ENCODE assay signal across 9 cellular contexts in genomic region chr12:5200276-5201087, GRCh38.
DNase-seq lines count a peak whose midpoint lies in the region; ATAC-seq, FAIRE-seq and TF ChIP-seq lines count a peak whose summit lies in the region.
"Had no signal": no experiment of that assay in that cellular context is flagged by ENCODE, and none has a peak within 500 bp of the region (broad histone marks: within the 10 kb centered on the region; RNA-seq: fewer than 3 reads in every experiment).

No MANE protein-coding gene starts in this region.

- TF ChIP-seq EP300 in suprapubic skin (IDR thresholded peaks at IDR 0.05): no peak

- H3K4me3 Mint-ChIP-seq in activated naive CD8-positive, alpha-beta T cell treated with anti-CD3 and anti-CD28 coated beads, Interleukin-2, amount 10 ng/mL, durations not matched to agents 7 days and 5 days: no peak overlapping the region

- peaks cover 8% of the 10 kb centered on the region for H3K27me3 Mint-ChIP-seq in activated naive CD8-positive, alpha-beta T cell treated with anti-CD3 and anti-CD28 coated beads, Interleukin-2, amount 10 ng/mL, durations not matched to agents 7 days and 5 days

- no peak overlapping the region for H3K27ac Mint-ChIP-seq in activated naive CD8-positive, alpha-beta T cell treated with anti-CD3 and anti-CD28 coated beads, Interleukin-2, amount 10 ng/mL, durations not matched to agents 7 days and 5 days

- peaks cover 9% of the 10 kb centered on the region for H3K4me1 ChIP-seq in keratinocyte (ENCODE audit: control insufficient read depth, extremely low read depth, insufficient read depth, low read length)
- no peaks in the 10 kb centered on the region for H3K4me1 ChIP-seq in suprapubic skin

- H3K27ac ChIP-seq in keratinocyte (ENCODE audit: control insufficient read depth, insufficient read depth, low read length) (no peak overlapping the region), suprapubic skin (no peak overlapping the region)
- H3K27ac ChIP-seq: BLaER1 treated with 17β-estradiol and CSF1 and Interleukin-3, amounts not matched to agents 10 nM and 100 nM had no signal

- H3K9ac ChIP-seq in keratinocyte (ENCODE audit: control insufficient read depth, extremely low read depth, insufficient read depth, low read length): no peak overlapping the region
- H3K9ac ChIP-seq: BLaER1 treated with 17β-estradiol and CSF1 and Interleukin-3, amounts not matched to agents 10 nM and 100 nM had no signal

- no peak overlapping the region for H3K4me2 ChIP-seq in keratinocyte (ENCODE audit: control insufficient read depth, extremely low read depth, insufficient read depth, low read depth, low read length)

- H3K9me1 ChIP-seq in keratinocyte (ENCODE audit: control insufficient read depth, extremely low read depth, insufficient read depth, low read length): no peaks in the 10 kb centered on the region

- peak; percentile 1 for DNase-seq in NCI-H2227 (lab: John Stamatoyannopoulos, UW; ENCODE audit: unreplicated experiment)
- no peak for DNase-seq in NCI-H2227 treated with DMSO at 0.1 percent for 48 hours (lab: John Stamatoyannopoulos, UW)
- peak; percentile 55 for DNase-seq in NCI-H1092 treated with DMSO at 0.1 percent for 48 hours (lab: John Stamatoyannopoulos, UW)
- peak; percentile 46 for DNase-seq in activated naive CD8-positive, alpha-beta T cell treated with anti-CD3 and anti-CD28 coated beads, Interleukin-2, amount 10 ng/mL, durations not matched to agents 7 days and 5 days
- DNase-seq in keratinocyte (ENCODE audit: low read depth, low spot score): no peak
- DNase-seq in suprapubic skin (ENCODE audit: low spot score in 2 of 2): no peak
- no peak for DNase-seq in GOT3 (lab: John Stamatoyannopoulos, UW)

- H2AFZ ChIP-seq in keratinocyte (ENCODE audit: control insufficient read depth, low read length): no peak overlapping the region

- H3K27me3 ChIP-seq in keratinocyte (ENCODE audit: control insufficient read depth, extremely low read depth, insufficient read depth, low read length) (peaks cover 13% of the 10 kb centered on the region), suprapubic skin (peaks cover 14% of the 10 kb centered on the region)

- no peaks in the 10 kb centered on the region for H3K79me2 ChIP-seq in keratinocyte (ENCODE audit: control insufficient read depth, insufficient read depth, low read length)

- no peak for ATAC-seq in activated naive CD8-positive, alpha-beta T cell treated with anti-CD3 and anti-CD28 coated beads, Interleukin-2, amount 10 ng/mL, durations not matched to agents 7 days and 5 days (ENCODE audit: low read depth)
- ATAC-seq in HG03135 (IDR thresholded peaks at IDR 0.05; ENCODE audit: unreplicated experiment): no peak

- TF ChIP-seq CTCF in keratinocyte (optimal IDR thresholded peaks at IDR 0.05 in 1 of 3, IDR thresholded peaks at IDR 0.05 in 1 of 3, conservative IDR thresholded peaks at IDR 0.05 in 1 of 3; ENCODE audit: extremely low read depth in 1 of 3, insufficient read depth in 2 of 3, low read length in 3 of 3): peak; percentile 39 to 74 (median 65)
- peak; percentile 29 to 35 for TF ChIP-seq CTCF in suprapubic skin (IDR thresholded peaks at IDR 0.05)

- no peaks in the 10 kb centered on the region for H4K20me1 ChIP-seq in keratinocyte (ENCODE audit: control insufficient read depth, extremely low read depth, insufficient read depth, low read length)
- H4K20me1 ChIP-seq: BLaER1 treated with 17β-estradiol and CSF1 and Interleukin-3, amounts not matched to agents 10 nM and 100 nM had no signal

- no peaks in the 10 kb centered on the region for H3K4me1 Mint-ChIP-seq in activated naive CD8-positive, alpha-beta T cell treated with anti-CD3 and anti-CD28 coated beads, Interleukin-2, amount 10 ng/mL, durations not matched to agents 7 days and 5 days

- FAIRE-seq in keratinocyte (lab: Jason Lieb, UNC): no peak

- H3K9me3 ChIP-seq in keratinocyte (ENCODE audit: control insufficient read depth, low read depth, low read length) (no peaks in the 10 kb centered on the region), suprapubic skin (no peaks in the 10 kb centered on the region)
- H3K9me3 ChIP-seq: BLaER1 treated with 17β-estradiol and CSF1 and Interleukin-3, amounts not matched to agents 10 nM and 100 nM had no signal

- no peak overlapping the region for H3K4me3 ChIP-seq in keratinocyte (ENCODE audit: control insufficient read depth in 2 of 3, extremely low read depth in 1 of 3, insufficient read depth in 2 of 3, low read depth in 1 of 3, low read length in 3 of 3)
- H3K4me3 ChIP-seq in suprapubic skin: no peak overlapping the region
- H3K4me3 ChIP-seq: BLaER1 treated with 17β-estradiol and CSF1 and Interleukin-3, amounts not matched to agents 10 nM and 100 nM had no signal

- no peaks in the 10 kb centered on the region for H3K36me3 Mint-ChIP-seq in activated naive CD8-positive, alpha-beta T cell treated with anti-CD3 and anti-CD28 coated beads, Interleukin-2, amount 10 ng/mL, durations not matched to agents 7 days and 5 days

- POLR2A ChIA-PET in activated naive CD8-positive, alpha-beta T cell treated with anti-CD3 and anti-CD28 coated beads, Interleukin-2, amount 10 ng/mL, durations not matched to agents 7 days and 5 days (lab: Charles Lee): no interaction called here

- 34% methylated on average over 14 of the region's 14 CpGs for WGBS in suprapubic skin

- H3K9me3 Mint-ChIP-seq in activated naive CD8-positive, alpha-beta T cell treated with anti-CD3 and anti-CD28 coated beads, Interleukin-2, amount 10 ng/mL, durations not matched to agents 7 days and 5 days: no peaks in the 10 kb centered on the region

- dilution Hi-C loops in keratinocyte (cut with MboI; ENCODE audit: extremely low pct_ligation_motif_present, low sequenced_read_pairs): no loop called here

- no peaks in the 10 kb centered on the region for H3K36me3 ChIP-seq in keratinocyte (ENCODE audit: control insufficient read depth in 2 of 2, extremely low read depth in 1 of 2, insufficient read depth in 2 of 2, low read length in 2 of 2)
- no peaks in the 10 kb centered on the region for H3K36me3 ChIP-seq in suprapubic skin
- H3K36me3 ChIP-seq: BLaER1 treated with 17β-estradiol and CSF1 and Interleukin-3, amounts not matched to agents 10 nM and 100 nM had no signal

- TF ChIP-seq POLR2A in suprapubic skin (IDR thresholded peaks at IDR 0.05): no peak

Comparison
In these comparisons a context has a peak if more than half of its experiments do, and no peak if none do; other contexts are left out.
1. DNase-seq: peak in NCI-H2227 (single experiment), NCI-H1092 treated with DMSO at 0.1 percent for 48 hours (single experiment) and activated naive CD8-positive, alpha-beta T cell treated with anti-CD3 and anti-CD28 coated beads, Interleukin-2, amount 10 ng/mL, durations not matched to agents 7 days and 5 days (single experiment); none in NCI-H2227 treated with DMSO at 0.1 percent for 48 hours (single experiment), keratinocyte (single experiment), suprapubic skin (0 of 2) and GOT3 (single experiment).